Comparison of ENCODE assay signal across 21 cellular contexts in the genomic region with DNA sequence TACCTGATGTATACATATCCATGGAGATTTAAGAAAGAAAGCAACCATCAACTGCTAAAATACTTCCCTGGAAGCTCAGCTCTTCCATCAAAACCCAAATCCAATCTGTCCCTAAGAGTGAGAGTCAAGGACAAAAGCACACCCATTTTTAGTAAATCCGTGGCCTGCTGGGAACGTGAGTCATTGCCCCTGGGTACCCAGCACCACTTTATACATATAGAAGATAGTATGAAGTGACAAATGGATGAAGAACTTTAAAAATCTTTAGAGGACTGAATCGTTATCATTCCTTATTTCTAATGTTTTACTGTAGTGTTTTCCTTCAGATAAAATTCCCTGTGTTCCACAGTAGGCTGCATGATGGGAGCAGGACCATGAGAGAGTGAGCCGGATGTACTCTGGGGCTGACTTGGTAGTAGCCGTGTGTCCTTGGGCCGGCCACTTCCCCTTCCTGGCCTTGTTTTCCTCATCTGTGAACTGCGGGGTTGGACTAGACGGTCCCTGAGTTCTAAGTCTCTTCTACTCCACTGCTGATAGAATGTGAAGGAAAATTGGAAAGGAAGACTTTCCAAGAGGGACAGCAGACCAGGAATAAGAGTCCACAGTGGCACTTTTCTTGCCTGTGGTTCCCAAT. TPM values are rescaled to one million over a fixed set of nuclear protein-coding genes. Genes with fewer than 3 reads are reported as not detected.
DNase-seq lines count a peak whose midpoint lies in the region; ATAC-seq, FAIRE-seq and TF ChIP-seq lines count a peak whose summit lies in the region.
"Had no signal": no experiment of that assay in that cellular context is flagged by ENCODE, and none has a peak within 500 bp of the region (broad histone marks: within the 10 kb centered on the region; RNA-seq: fewer than 3 reads in every experiment).

No MANE protein-coding gene starts in this region.

- no peak overlapping the region for H2BK5ac ChIP-seq in mesenchymal stem cell (ENCODE audit: low read depth, low read length, poor library complexity, severe bottlenecking)

- POLR2A ChIA-PET in A673 (lab: Charles Lee; ENCODE audit: low non-redundant PET) (no interaction called here), WTC11 (lab: Charles Lee) (no interaction called here)
- POLR2A ChIA-PET in activated CD4-positive, alpha-beta T cell treated with anti-CD3 and anti-CD28 coated beads for 36 hours (lab: Charles Lee): no interaction called here

- H3K4me2 ChIP-seq in mesenchymal stem cell (ENCODE audit: low read length, poor library complexity, severe bottlenecking): no peak overlapping the region

- ATAC-seq in WTC11 (no peak), right lobe of liver (peak; percentile 19 to 66 (median 44)), GM18519 (IDR thresholded peaks at IDR 0.05; ENCODE audit: low FRiP score, unreplicated experiment) (no peak)
- no peak for ATAC-seq in activated CD4-positive, alpha-beta T cell treated with anti-CD3 and anti-CD28 coated beads for 36 hours
- no peak for ATAC-seq in activated T-cell treated with anti-CD3 and anti-CD28 coated beads, Interleukin-2, amount 50 U/mL, for 4 hours

- H3K14ac ChIP-seq in mesenchymal stem cell (ENCODE audit: low read length in 2 of 2): no peak overlapping the region

- no peak for FAIRE-seq in GM12891 (lab: Jason Lieb, UNC)
- FAIRE-seq: kidney had no signal

- no peaks in the 10 kb centered on the region for H3K9me3 ChIP-seq in A673 (ENCODE audit: low read depth, low read length, poor library complexity, severe bottlenecking)
- no peaks in the 10 kb centered on the region for H3K9me3 ChIP-seq in right lobe of liver
- no peaks in the 10 kb centered on the region for H3K9me3 ChIP-seq in mesenchymal stem cell (ENCODE audit: control insufficient read depth, low read length)
- H3K9me3 ChIP-seq: ascending aorta, Peyer's patch, transverse colon had no signal

- CTCF ChIA-PET in A673 (lab: Charles Lee) (no interaction called here), WTC11 (lab: Charles Lee) (no interaction called here)
- CTCF ChIA-PET in activated CD4-positive, alpha-beta T cell treated with anti-CD3 and anti-CD28 coated beads for 36 hours (lab: Charles Lee): interaction anchor here (1.8 kb wide), 1 partner anchor 110 kb away, joined by 4 read pairs; no protein-coding TSS in a partner anchor

- H3K18ac ChIP-seq in mesenchymal stem cell (ENCODE audit: low read depth in 1 of 2, low read length in 2 of 2): no peak overlapping the region

- H2AK5ac ChIP-seq in mesenchymal stem cell (ENCODE audit: low read length, severe bottlenecking): no peak overlapping the region

- no peak overlapping the region for H4K8ac ChIP-seq in mesenchymal stem cell (ENCODE audit: low read length)

- H2BK15ac ChIP-seq in mesenchymal stem cell (ENCODE audit: low read depth, poor library complexity, severe bottlenecking): no peak overlapping the region

- H3K4me3 Mint-ChIP-seq in WTC11: no peak overlapping the region
- H3K4me3 Mint-ChIP-seq in activated CD4-positive, alpha-beta T cell treated with anti-CD3 and anti-CD28 coated beads for 36 hours: no peak overlapping the region
- H3K4me3 Mint-ChIP-seq in activated T-cell treated with anti-CD3 and anti-CD28 coated beads, Interleukin-2, amount 50 U/mL, for 4 hours: no peak overlapping the region
- H3K4me3 Mint-ChIP-seq: mesothelial cell of epicardium had no signal

- no peaks in the 10 kb centered on the region for H3K27me3 Mint-ChIP-seq in WTC11 (ENCODE audit: low read depth)
- no peaks in the 10 kb centered on the region for H3K27me3 Mint-ChIP-seq in activated CD4-positive, alpha-beta T cell treated with anti-CD3 and anti-CD28 coated beads for 36 hours
- no peaks in the 10 kb centered on the region for H3K27me3 Mint-ChIP-seq in activated T-cell treated with anti-CD3 and anti-CD28 coated beads, Interleukin-2, amount 50 U/mL, for 4 hours (ENCODE audit: low read depth)

- H3K4me3 ChIP-seq in A673 (ENCODE audit: low read depth, low read length, poor library complexity, severe bottlenecking) (no peak overlapping the region), right lobe of liver (no peak overlapping the region), mesenchymal stem cell (ENCODE audit: insufficient read depth in 1 of 2, low read depth in 1 of 2, low read length in 2 of 2) (no peak overlapping the region)
- H3K4me3 ChIP-seq: ascending aorta, Peyer's patch, SK-N-MC, transverse colon had no signal

- H3K4me1 ChIP-seq in A673 (ENCODE audit: insufficient read depth, low read length, poor library complexity, severe bottlenecking) (peaks cover 20% of the 10 kb centered on the region), right lobe of liver (peaks cover 0 to 43% (median 13%) of the 10 kb centered on the region in 4 donors), mesenchymal stem cell (ENCODE audit: control insufficient read depth, insufficient read depth, low read depth, low read length) (peaks cover 7% of the 10 kb centered on the region)

- no peak overlapping the region for H4K91ac ChIP-seq in mesenchymal stem cell (ENCODE audit: low read length)

- H3K36me3 ChIP-seq in A673 (ENCODE audit: insufficient read depth, low read length, poor library complexity, severe bottlenecking): peaks cover 4% of the 10 kb centered on the region
- H3K36me3 ChIP-seq in right lobe of liver: no peaks in the 10 kb centered on the region
- no peaks in the 10 kb centered on the region for H3K36me3 ChIP-seq in mesenchymal stem cell (ENCODE audit: control insufficient read depth in 1 of 2, insufficient read depth in 2 of 2, low read depth in 1 of 2, low read length in 2 of 2)
- H3K36me3 ChIP-seq: transverse colon had no signal

- DNase-seq in A673 (ENCODE audit: low spot score): peak; percentile 28
- no peak for DNase-seq in GM12891 (ENCODE audit: insufficient read length, low spot score)
- DNase-seq in WTC11 (ENCODE audit: low spot score): no peak
- DNase-seq in right lobe of liver: peak in 1 of 3 donors; percentile 40
- DNase-seq in mesenchymal stem cell: no peak
- DNase-seq in activated CD4-positive, alpha-beta T cell treated with anti-CD3 and anti-CD28 coated beads for 36 hours: no peak
- DNase-seq in activated T-cell treated with anti-CD3 and anti-CD28 coated beads, Interleukin-2, amount 50 U/mL, for 4 hours: no peak
- DNase-seq: activated CD4-positive, alpha-beta T cell treated with anti-CD3 and anti-CD28 coated beads for 4 hours; activated naive CD4-positive, alpha-beta T cell; activated T-cell treated with anti-CD3 and anti-CD28 coated beads for 4 hours; kidney; NCI-H1436; NCI-H82; stimulated activated naive CD4-positive, alpha-beta T cell treated with Interleukin-2 at 50 U/mL for 16 hours; T1000; transverse colon had no signal

- H2BK120ac ChIP-seq in mesenchymal stem cell (ENCODE audit: low read depth, low read length): no peak overlapping the region

- H3K27ac ChIP-seq in A673 (ENCODE audit: low read depth, low read length, poor library complexity, severe bottlenecking) (no peak overlapping the region), right lobe of liver (peak overlapping the region in 2 of 3 donors; percentile 44 to 57), mesenchymal stem cell (ENCODE audit: low read length, poor library complexity, severe bottlenecking) (no peak overlapping the region)
- H3K27ac ChIP-seq: ascending aorta, SK-N-MC had no signal

- WGBS in right lobe of liver (ENCODE audit: insufficient coverage, low coverage, low lambda C conversion rate, missing lambda C conversion rate): 64% methylated on average over 8 of the region's 8 CpGs
- 95% methylated on average over 5 of the region's 8 CpGs for WGBS in mesenchymal stem cell

- no TSS peak for BruUV-seq in A673 (replicated peaks; lab: Mats Ljungman, UMichigan)

- H3K36me3 Mint-ChIP-seq in WTC11: peaks cover 10% of the 10 kb centered on the region
- peaks cover 4% of the 10 kb centered on the region for H3K36me3 Mint-ChIP-seq in activated CD4-positive, alpha-beta T cell treated with anti-CD3 and anti-CD28 coated beads for 36 hours (ENCODE audit: low read depth)
- H3K36me3 Mint-ChIP-seq in activated T-cell treated with anti-CD3 and anti-CD28 coated beads, Interleukin-2, amount 50 U/mL, for 4 hours (ENCODE audit: insufficient read depth): peaks cover 3% of the 10 kb centered on the region
- H3K36me3 Mint-ChIP-seq: mesothelial cell of epicardium had no signal

- H3K23ac ChIP-seq in mesenchymal stem cell (ENCODE audit: low read length in 2 of 2): no peak overlapping the region

- peaks cover 24% of the 10 kb centered on the region for H3K4me1 Mint-ChIP-seq in WTC11
- H3K4me1 Mint-ChIP-seq in activated CD4-positive, alpha-beta T cell treated with anti-CD3 and anti-CD28 coated beads for 36 hours: peaks cover 28% of the 10 kb centered on the region
- peaks cover 25% of the 10 kb centered on the region for H3K4me1 Mint-ChIP-seq in activated T-cell treated with anti-CD3 and anti-CD28 coated beads, Interleukin-2, amount 50 U/mL, for 4 hours (ENCODE audit: low read depth)

- TF ChIP-seq POLR2A in GM12891 (IDR thresholded peaks at IDR 0.05; ENCODE audit: low read depth, low read length) (no peak), right lobe of liver (IDR thresholded peaks at IDR 0.05) (no peak)

- intact Hi-C loops in A673 (cut with micrococcal nuclease; ENCODE audit: unreplicated experiment): no loop called here
- intact Hi-C loops in right lobe of liver (cut with DNase I): no loop called here
- intact Hi-C loops in activated CD4-positive, alpha-beta T cell treated with anti-CD3 and anti-CD28 coated beads for 36 hours (cut with DNase I, micrococcal nuclease): no loop called here

- H3K4ac ChIP-seq in mesenchymal stem cell (ENCODE audit: low read depth in 1 of 2, low read length in 2 of 2): no peak overlapping the region

- H2BK12ac ChIP-seq in mesenchymal stem cell (ENCODE audit: low read length in 2 of 2): no peak overlapping the region

- H3K27ac Mint-ChIP-seq in WTC11: 0 out of 2 replicates have a peak overlapping the region, but pooled peaks have one; percentile 4
- no peak overlapping the region for H3K27ac Mint-ChIP-seq in activated CD4-positive, alpha-beta T cell treated with anti-CD3 and anti-CD28 coated beads for 36 hours
- H3K27ac Mint-ChIP-seq: mesothelial cell of epicardium had no signal

- no peak overlapping the region for H3K9ac ChIP-seq in mesenchymal stem cell (ENCODE audit: low read length)

- no peaks in the 10 kb centered on the region for H3K9me3 Mint-ChIP-seq in WTC11
- H3K9me3 Mint-ChIP-seq in activated CD4-positive, alpha-beta T cell treated with anti-CD3 and anti-CD28 coated beads for 36 hours (ENCODE audit: low read depth): no peaks in the 10 kb centered on the region
- no peaks in the 10 kb centered on the region for H3K9me3 Mint-ChIP-seq in activated T-cell treated with anti-CD3 and anti-CD28 coated beads, Interleukin-2, amount 50 U/mL, for 4 hours
- H3K9me3 Mint-ChIP-seq: mesothelial cell of epicardium had no signal

- no peaks in the 10 kb centered on the region for H3K27me3 ChIP-seq in A673 (replicated peaks; ENCODE audit: insufficient read depth, low read depth, low read length, poor library complexity)
- H3K27me3 ChIP-seq in right lobe of liver: no peaks in the 10 kb centered on the region
- peaks cover 6 to 19% of the 10 kb centered on the region in 2 experiments for H3K27me3 ChIP-seq in mesenchymal stem cell (ENCODE audit: control insufficient read depth in 1 of 2, insufficient read depth in 1 of 2, low read length in 2 of 2)
- H3K27me3 ChIP-seq: ascending aorta, Peyer's patch, transverse colon had no signal

- TF ChIP-seq CTCF in A673 (conservative IDR thresholded peaks at IDR 0.05; ENCODE audit: low read depth, low read length) (no peak), WTC11 (IDR thresholded peaks at IDR 0.05) (no peak), right lobe of liver (IDR thresholded peaks at IDR 0.05) (no peak)

- H2AFZ ChIP-seq in mesenchymal stem cell (ENCODE audit: low read depth, low read length): no peak overlapping the region

- no peaks in the 10 kb centered on the region for H3K79me1 ChIP-seq in mesenchymal stem cell (replicated peaks; ENCODE audit: low read length, poor library complexity, severe bottlenecking)

RNA-seq across cellular contexts. Expression of a gene that starts 28.5 kb away (rescaled TPM):
- total RNA-seq in A673 (2021): 10.1 and 13.4 TPM in 2 replicates
- polyA plus RNA-seq in GM12891 (2012; ENCODE audit: low read depth, missing spikeins): 4.5 TPM
- total RNA-seq in WTC11 (2021): 14.6 to 16.7 TPM (median 15.3 TPM) in 3 replicates
- 1 to 10 TPM; 1.7 to 4.3 (median 3.2) TPM for total RNA-seq in right lobe of liver
- polyA plus RNA-seq in mesenchymal stem cell (2013, experiment 1 of 2): 2.9 TPM
- polyA plus RNA-seq in mesenchymal stem cell (2013, experiment 2 of 2): 3.2 TPM
- 1 to 10 TPM; 4.9 to 6.0 TPM for total RNA-seq in activated CD4-positive, alpha-beta T cell treated with anti-CD3 and anti-CD28 coated beads for 36 hours
- 1 to 10 TPM; 2.3 to 5.4 (median 2.9) TPM for total RNA-seq in activated T-cell treated with anti-CD3 and anti-CD28 coated beads, Interleukin-2, amount 50 U/mL, for 4 hours

RNA-seq across cellular contexts. Expression of a gene that starts 38.5 kb away (rescaled TPM):
- total RNA-seq in A673 (2021): 69.5 and 78.1 TPM in 2 replicates
- polyA plus RNA-seq in GM12891 (2012; ENCODE audit: low read depth, missing spikeins): 25.7 TPM
- 0.73 to 1.6 TPM (median 0.80 TPM) in 3 replicates for total RNA-seq in WTC11 (2021)
- 10 to 100 TPM in 4 of 6 experiments, 1 to 10 TPM in 2; 7.2 to 21.7 (median 12.4) TPM for total RNA-seq in right lobe of liver
- polyA plus RNA-seq in mesenchymal stem cell (2013, experiment 1 of 2): 14.3 TPM
- polyA plus RNA-seq in mesenchymal stem cell (2013, experiment 2 of 2): 15.0 TPM
- total RNA-seq in activated CD4-positive, alpha-beta T cell treated with anti-CD3 and anti-CD28 coated beads for 36 hours: 10 to 100 TPM; 15.7 to 16.7 TPM
- 10 to 100 TPM in 1 of 3 donors, 1 to 10 TPM in 2; 6.2 to 16.7 (median 9.6) TPM for total RNA-seq in activated T-cell treated with anti-CD3 and anti-CD28 coated beads, Interleukin-2, amount 50 U/mL, for 4 hours

Comparison
In these comparisons a context has a peak if more than half of its experiments do, and no peak if none do; other contexts are left out.
1. H3K27ac ChIP-seq: peak in right lobe of liver (2 of 3); none in A673 (single experiment) and mesenchymal stem cell (single experiment).
2. ATAC-seq: peak in right lobe of liver (4 of 4); none in WTC11 (single experiment), GM18519 (single experiment), activated CD4-positive, alpha-beta T cell treated with anti-CD3 and anti-CD28 coated beads for 36 hours (single experiment) and activated T-cell treated with anti-CD3 and anti-CD28 coated beads, Interleukin-2, amount 50 U/mL, for 4 hours (0 of 2).